ENCODE assay signal across 9 cellular contexts in genomic region chr22:40238425-40239344, GRCh38.
DNase-seq lines count a peak whose midpoint lies in the region; TF ChIP-seq lines count a peak whose summit lies in the region.
"Had no signal": no experiment of that assay in that cellular context is flagged by ENCODE, and none has a peak within 500 bp of the region (broad histone marks: within the 10 kb centered on the region; RNA-seq: fewer than 3 reads in every experiment).

No MANE protein-coding gene starts in this region.

- no peaks in the 10 kb centered on the region for H3K9me3 Mint-ChIP-seq in activated CD4-positive, alpha-beta T cell treated with anti-CD3 and anti-CD28 coated beads, Interleukin-2, amount 10 ng/mL, durations not matched to agents 7 days and 5 days
- H3K9me3 Mint-ChIP-seq in activated naive CD8-positive, alpha-beta T cell treated with anti-CD3 and anti-CD28 coated beads for 36 hours = no peaks in the 10 kb centered on the region

- peaks cover 0 to 62% of the 10 kb centered on the region in 2 donors for H3K4me1 ChIP-seq in right atrium auricular region
- H3K4me1 ChIP-seq in suprapubic skin = peaks cover 38% of the 10 kb centered on the region

- POLR2A ChIA-PET in activated CD4-positive, alpha-beta T cell treated with anti-CD3 and anti-CD28 coated beads, Interleukin-2, amount 10 ng/mL, durations not matched to agents 7 days and 5 days (lab: Charles Lee) = no interaction called here

- H3K27me3 ChIP-seq in right atrium auricular region (no peaks in the 10 kb centered on the region), suprapubic skin (no peaks in the 10 kb centered on the region)
- H3K27me3 ChIP-seq: BLaER1 had no signal

- H3K9me3 ChIP-seq in right atrium auricular region = no peaks in the 10 kb centered on the region
- H3K9me3 ChIP-seq in suprapubic skin = no peaks in the 10 kb centered on the region
- H3K9me3 ChIP-seq: BLaER1 had no signal

- 65% methylated on average over 16 of the region's 16 CpGs for WGBS in suprapubic skin

- no peak for TF ChIP-seq POLR2A in suprapubic skin (IDR thresholded peaks at IDR 0.05)

- DNase-seq in activated CD4-positive, alpha-beta T cell treated with anti-CD3 and anti-CD28 coated beads, Interleukin-2, amount 10 ng/mL, durations not matched to agents 7 days and 5 days = no peak
- DNase-seq in activated CD4-positive, alpha-beta T cell treated with anti-CD3 and anti-CD28 coated beads, Interleukin-2, amount 50 U/mL, for 48 hours = no peak
- no peak for DNase-seq in activated naive CD8-positive, alpha-beta T cell treated with anti-CD3 and anti-CD28 coated beads for 36 hours
- peak; percentile 77 for DNase-seq in right atrium auricular region (ENCODE audit: low spot score)
- DNase-seq in suprapubic skin (ENCODE audit: low spot score in 2 of 2) = peak in 1 of 2 donors; percentile 67
- DNase-seq in medulla oblongata (ENCODE audit: extremely low spot score) = no peak
- no peak for DNase-seq in cortex of kidney (lab: John Stamatoyannopoulos, UW)
- no peak for DNase-seq in cerebellum (ENCODE audit: low spot score)

- H3K4me3 ChIP-seq in right atrium auricular region (peak overlapping the region in 1 of 2 donors; percentile 8), suprapubic skin (no peak overlapping the region)
- H3K4me3 ChIP-seq: BLaER1 had no signal

- H3K4me1 Mint-ChIP-seq in activated CD4-positive, alpha-beta T cell treated with anti-CD3 and anti-CD28 coated beads, Interleukin-2, amount 10 ng/mL, durations not matched to agents 7 days and 5 days = peaks cover 71% of the 10 kb centered on the region
- H3K4me1 Mint-ChIP-seq in activated naive CD8-positive, alpha-beta T cell treated with anti-CD3 and anti-CD28 coated beads for 36 hours = peaks cover 71% of the 10 kb centered on the region

- H3K27ac Mint-ChIP-seq in activated CD4-positive, alpha-beta T cell treated with anti-CD3 and anti-CD28 coated beads, Interleukin-2, amount 10 ng/mL, durations not matched to agents 7 days and 5 days = peak overlapping the region; percentile 5
- peak overlapping the region; percentile 69 for H3K27ac Mint-ChIP-seq in activated naive CD8-positive, alpha-beta T cell treated with anti-CD3 and anti-CD28 coated beads for 36 hours

- TF ChIP-seq CTCF in right atrium auricular region (IDR thresholded peaks at IDR 0.05) (no peak), suprapubic skin (IDR thresholded peaks at IDR 0.05) (no peak)

- H3K36me3 ChIP-seq in right atrium auricular region (peaks cover 5% of the 10 kb centered on the region), suprapubic skin (no peaks in the 10 kb centered on the region)

- H3K4me3 Mint-ChIP-seq in activated CD4-positive, alpha-beta T cell treated with anti-CD3 and anti-CD28 coated beads, Interleukin-2, amount 10 ng/mL, durations not matched to agents 7 days and 5 days = no peak overlapping the region
- no peak overlapping the region for H3K4me3 Mint-ChIP-seq in activated naive CD8-positive, alpha-beta T cell treated with anti-CD3 and anti-CD28 coated beads for 36 hours

- CTCF ChIA-PET in activated CD4-positive, alpha-beta T cell treated with anti-CD3 and anti-CD28 coated beads, Interleukin-2, amount 10 ng/mL, durations not matched to agents 7 days and 5 days (lab: Charles Lee) = no interaction called here

- no peaks in the 10 kb centered on the region for H3K27me3 Mint-ChIP-seq in activated CD4-positive, alpha-beta T cell treated with anti-CD3 and anti-CD28 coated beads, Interleukin-2, amount 10 ng/mL, durations not matched to agents 7 days and 5 days
- no peaks in the 10 kb centered on the region for H3K27me3 Mint-ChIP-seq in activated naive CD8-positive, alpha-beta T cell treated with anti-CD3 and anti-CD28 coated beads for 36 hours

- H3K36me3 Mint-ChIP-seq in activated CD4-positive, alpha-beta T cell treated with anti-CD3 and anti-CD28 coated beads, Interleukin-2, amount 10 ng/mL, durations not matched to agents 7 days and 5 days (ENCODE audit: low read depth) = peaks cover 27% of the 10 kb centered on the region
- H3K36me3 Mint-ChIP-seq in activated naive CD8-positive, alpha-beta T cell treated with anti-CD3 and anti-CD28 coated beads for 36 hours = peaks cover 26% of the 10 kb centered on the region

- TF ChIP-seq EP300 in suprapubic skin (IDR thresholded peaks at IDR 0.05) = no peak

- H3K27ac ChIP-seq in right atrium auricular region (peak overlapping the region; percentile 38 to 65), suprapubic skin (peak overlapping the region; percentile 64)
- H3K27ac ChIP-seq: BLaER1 had no signal
